ENCODE assay signal across 16 cellular contexts in the genomic region with DNA sequence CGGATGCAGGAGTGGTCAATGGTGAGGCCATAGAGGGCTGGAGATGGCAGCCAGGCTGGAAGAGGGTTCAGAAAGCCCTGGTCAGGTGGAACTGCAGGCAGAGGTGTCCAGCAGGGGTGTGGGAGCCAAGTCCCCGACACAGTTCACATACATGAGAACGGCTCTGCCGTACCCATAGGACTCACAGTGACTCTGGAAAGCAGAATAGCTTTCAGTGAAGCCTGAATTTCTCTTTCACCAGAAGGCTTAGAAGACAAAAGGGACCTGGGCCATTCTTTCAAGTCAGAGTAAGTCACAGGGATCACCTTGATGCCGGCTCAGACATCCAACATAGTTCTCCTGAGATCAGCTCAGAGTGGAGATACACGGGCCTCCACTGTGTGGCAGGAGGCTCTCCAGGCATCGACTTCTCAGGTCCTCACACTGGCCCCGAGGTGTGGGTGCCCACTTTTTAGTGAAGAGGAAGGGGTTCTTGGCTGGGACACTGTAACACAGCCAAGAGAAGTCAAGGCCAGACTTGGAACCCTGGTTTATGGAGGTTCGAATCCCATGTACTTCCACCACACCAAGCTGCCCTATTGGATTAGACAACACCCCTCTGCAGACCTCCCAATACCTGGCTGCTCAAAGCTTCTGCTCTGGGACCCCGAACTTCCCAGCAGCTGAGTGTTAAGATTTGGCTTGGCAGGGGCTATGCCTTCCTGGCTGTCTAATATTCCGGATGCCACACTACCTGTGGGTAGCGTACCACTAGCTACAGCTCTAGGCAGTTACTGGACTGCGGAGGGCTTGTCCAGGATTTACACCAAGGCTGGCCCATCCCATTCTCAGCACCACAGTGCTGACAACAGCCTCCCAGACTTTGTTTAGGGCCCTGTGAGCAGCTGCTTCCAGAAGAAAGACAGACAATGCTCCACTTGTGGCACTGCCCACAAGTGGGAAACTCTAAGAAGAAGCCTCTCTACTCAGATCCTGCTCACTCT.
"Had no signal": no experiment of that assay in that cellular context is flagged by ENCODE, and none has a peak within 500 bp of the region (broad histone marks: within the 10 kb centered on the region; RNA-seq: fewer than 3 reads in every experiment).

No MANE protein-coding gene starts in this region.

- H3K4me1 ChIP-seq: right lobe of liver had no signal

- H3K4me3 Mint-ChIP-seq: activated CD8-positive, alpha-beta T cell treated with anti-CD3 and anti-CD28 coated beads, Interleukin-2, amount 10 ng/mL, durations not matched to agents 7 days and 5 days; activated naive CD8-positive, alpha-beta T cell treated with anti-CD3 and anti-CD28 coated beads, Interleukin-2, amount 10 ng/mL, durations not matched to agents 7 days and 5 days; T-helper 17 cell had no signal

- H3K27ac Mint-ChIP-seq: activated CD8-positive, alpha-beta T cell treated with anti-CD3 and anti-CD28 coated beads, Interleukin-2, amount 10 ng/mL, durations not matched to agents 7 days and 5 days; activated naive CD8-positive, alpha-beta T cell treated with anti-CD3 and anti-CD28 coated beads, Interleukin-2, amount 10 ng/mL, durations not matched to agents 7 days and 5 days; T-helper 17 cell had no signal

- H3K27me3 ChIP-seq: neutrophil, right lobe of liver had no signal

- H3K27ac ChIP-seq: brain microvascular endothelial cell, neutrophil, psoas muscle, right lobe of liver, WERI-Rb-1 had no signal

- ATAC-seq: activated CD8-positive, alpha-beta T cell treated with anti-CD3 and anti-CD28 coated beads, Interleukin-2, amount 10 ng/mL, durations not matched to agents 7 days and 5 days; psoas muscle; right lobe of liver; T-helper 17 cell had no signal

- H3K4me1 Mint-ChIP-seq: activated naive CD8-positive, alpha-beta T cell treated with anti-CD3 and anti-CD28 coated beads, Interleukin-2, amount 10 ng/mL, durations not matched to agents 7 days and 5 days; T-helper 17 cell had no signal

- DNase-seq: activated CD4-positive, alpha-beta T cell treated with anti-CD3 and anti-CD28 coated beads for 4 hours; activated CD8-positive, alpha-beta T cell treated with anti-CD3 and anti-CD28 coated beads, Interleukin-2, amount 10 ng/mL, durations not matched to agents 7 days and 5 days; activated naive CD4-positive, alpha-beta T cell; activated naive CD8-positive, alpha-beta T cell treated with anti-CD3 and anti-CD28 coated beads, Interleukin-2, amount 10 ng/mL, durations not matched to agents 7 days and 5 days; activated T-cell treated with anti-CD3 and anti-CD28 coated beads for 4 hours; brain microvascular endothelial cell; cerebellar nuclear complex; left colon; midbrain; psoas muscle; right lobe of liver; stimulated activated CD4-positive, alpha-beta T cell treated with anti-CD3 and anti-CD28 coated beads, Interleukin-1b, Interleukin-23, amount 100 ng/mL, for 48 hours; T-helper 17 cell; WERI-Rb-1 had no signal

- H3K36me3 Mint-ChIP-seq: activated naive CD8-positive, alpha-beta T cell treated with anti-CD3 and anti-CD28 coated beads, Interleukin-2, amount 10 ng/mL, durations not matched to agents 7 days and 5 days had no signal

- H3K9me3 ChIP-seq: neutrophil, psoas muscle, right lobe of liver had no signal

- H3K4me3 ChIP-seq: lung, psoas muscle, right lobe of liver had no signal

- H3K9me3 Mint-ChIP-seq: activated naive CD8-positive, alpha-beta T cell treated with anti-CD3 and anti-CD28 coated beads, Interleukin-2, amount 10 ng/mL, durations not matched to agents 7 days and 5 days had no signal

- H3K36me3 ChIP-seq: brain microvascular endothelial cell, neutrophil, right lobe of liver, WERI-Rb-1 had no signal
